19 cellular contexts compared by ENCODE assay signal in genomic region chr3:25037049-25037547, GRCh38.
DNase-seq lines count a peak whose midpoint lies in the region; ATAC-seq, FAIRE-seq and TF ChIP-seq lines count a peak whose summit lies in the region.
"Had no signal": no experiment of that assay in that cellular context is flagged by ENCODE, and none has a peak within 500 bp of the region (broad histone marks: within the 10 kb centered on the region; RNA-seq: fewer than 3 reads in every experiment).

No MANE protein-coding gene starts in this region.

- no peaks in the 10 kb centered on the region for H3K36me3 Mint-ChIP-seq in astrocyte (ENCODE audit: low read depth, unreplicated experiment)
- H3K36me3 Mint-ChIP-seq: activated naive CD8-positive, alpha-beta T cell had no signal

- peak; percentile 62 for FAIRE-seq in astrocyte (lab: Jason Lieb, UNC)
- FAIRE-seq: keratinocyte, urothelium cell line had no signal

- H2AFZ ChIP-seq in GM23248 (peak overlapping the region; percentile 14; the same call in 1 of the 2 replicates), astrocyte (ENCODE audit: low read depth, low read length) (no peak overlapping the region)
- H2AFZ ChIP-seq: GM23338 had no signal

- H3K4me1 ChIP-seq in GM23248 (ENCODE audit: insufficient read depth), result peaks cover 9% of the 10 kb centered on the region; the same call in 1 of the 2 replicates
- peaks cover 25% of the 10 kb centered on the region for H3K4me1 ChIP-seq in astrocyte (ENCODE audit: insufficient read depth, low read length)
- peaks cover 14 to 52% (median 19%) of the 10 kb centered on the region in 3 donors for H3K4me1 ChIP-seq in gastroesophageal sphincter
- H3K4me1 ChIP-seq in thoracic aorta (ENCODE audit: control insufficient read depth in 1 of 2, low read depth in 2 of 2), result peaks cover 30 to 46% of the 10 kb centered on the region in 2 donors
- no peaks in the 10 kb centered on the region for H3K4me1 ChIP-seq in ovary (ENCODE audit: insufficient read depth)
- H3K4me1 ChIP-seq: Peyer's patch had no signal

- no peaks in the 10 kb centered on the region for H3K9me3 Mint-ChIP-seq in astrocyte (ENCODE audit: unreplicated experiment)
- H3K9me3 Mint-ChIP-seq: GM23338 had no signal

- no peaks in the 10 kb centered on the region for H3F3A ChIP-seq in GM23248 (ENCODE audit: insufficient read depth)

- in situ Hi-C loops in GM23248 (cut with MboI), result no loop called here

- H3K27me3 Mint-ChIP-seq in astrocyte (ENCODE audit: low read depth, unreplicated experiment), result no peaks in the 10 kb centered on the region

- H3K4me3 Mint-ChIP-seq in astrocyte (ENCODE audit: unreplicated experiment), result no peak overlapping the region
- H3K4me3 Mint-ChIP-seq: activated naive CD8-positive, alpha-beta T cell; GM23338 had no signal

- H4K20me1 ChIP-seq in GM23248 (ENCODE audit: insufficient read depth) (no peaks in the 10 kb centered on the region), astrocyte (ENCODE audit: insufficient read depth, low read length) (no peaks in the 10 kb centered on the region)

- peak; percentile 22 for ATAC-seq in gastroesophageal sphincter
- ATAC-seq in thoracic aorta (ENCODE audit: insufficient number of reproducible peaks, low FRiP score, low read depth), result no peak
- ATAC-seq: GM23338 had no signal

- TF ChIP-seq CTCF in astrocyte (IDR thresholded peaks at IDR 0.05; ENCODE audit: insufficient read depth, low read depth, low read length) (no peak), gastroesophageal sphincter (IDR thresholded peaks at IDR 0.05) (no peak), thoracic aorta (IDR thresholded peaks at IDR 0.05) (no peak), ovary (IDR thresholded peaks at IDR 0.05) (no peak)

- intact Hi-C loops in ovary (cut with DNase I), result no loop called here

- TF ChIP-seq POLR2A in gastroesophageal sphincter (IDR thresholded peaks at IDR 0.05), result no peak
- TF ChIP-seq POLR2A in ovary (IDR thresholded peaks at IDR 0.05), result no peak

- H3K36me3 ChIP-seq in GM23248 (ENCODE audit: low read depth) (no peaks in the 10 kb centered on the region), astrocyte (ENCODE audit: insufficient read depth, low read length) (no peaks in the 10 kb centered on the region), gastroesophageal sphincter (no peaks in the 10 kb centered on the region), thoracic aorta (no peaks in the 10 kb centered on the region), ovary (no peaks in the 10 kb centered on the region)
- H3K36me3 ChIP-seq: Peyer's patch had no signal

- H3K9me2 ChIP-seq in GM23248 (ENCODE audit: insufficient read depth), result no peaks in the 10 kb centered on the region

- TF ChIP-seq EP300 in gastroesophageal sphincter (IDR thresholded peaks at IDR 0.05) (no peak), ovary (IDR thresholded peaks at IDR 0.05) (no peak)

- WGBS in GM23248 (ENCODE audit: low coverage in 1 of 2, low lambda C conversion rate in 2 of 2, missing lambda C conversion rate in 2 of 2), 2 experiments, result 2 to 7% methylated on average over 6 of the region's 6 CpGs
- WGBS in gastroesophageal sphincter (ENCODE audit: low coverage in 1 of 2), 2 donors, result 1 to 2% methylated on average over 6 of the region's 6 CpGs
- WGBS in ovary, 3 donors, result 14 to 16% (median 14%) methylated on average over 6 of the region's 6 CpGs

- H3K79me2 ChIP-seq in GM23248 (ENCODE audit: insufficient read depth) (no peaks in the 10 kb centered on the region), astrocyte (ENCODE audit: insufficient read depth, low read length) (no peaks in the 10 kb centered on the region)

- no peak overlapping the region for H3K27ac ChIP-seq in GM23248
- peak overlapping the region; percentile 33 for H3K27ac ChIP-seq in astrocyte (ENCODE audit: low read depth, low read length)
- peak overlapping the region; percentile 47 to 70 (median 62) for H3K27ac ChIP-seq in gastroesophageal sphincter
- H3K27ac ChIP-seq in thoracic aorta, result peak overlapping the region; percentile 60 to 63
- no peak overlapping the region for H3K27ac ChIP-seq in ovary
- H3K27ac ChIP-seq: dorsolateral prefrontal cortex, KMS-11, Peyer's patch had no signal

- H3K4me1 Mint-ChIP-seq in astrocyte (ENCODE audit: low read depth, unreplicated experiment), result no peaks in the 10 kb centered on the region
- H3K4me1 Mint-ChIP-seq: GM23338 had no signal

- no peaks in the 10 kb centered on the region for H3K27me3 ChIP-seq in GM23248 (replicated peaks; ENCODE audit: insufficient read depth)
- no peaks in the 10 kb centered on the region for H3K27me3 ChIP-seq in astrocyte (ENCODE audit: insufficient read depth, low read length)
- no peaks in the 10 kb centered on the region for H3K27me3 ChIP-seq in gastroesophageal sphincter
- no peaks in the 10 kb centered on the region for H3K27me3 ChIP-seq in thoracic aorta (replicated peaks; ENCODE audit: insufficient read depth)
- H3K27me3 ChIP-seq in ovary, result no peaks in the 10 kb centered on the region
- H3K27me3 ChIP-seq: Peyer's patch had no signal

- no peak overlapping the region for H3K27ac Mint-ChIP-seq in astrocyte (ENCODE audit: unreplicated experiment)
- H3K27ac Mint-ChIP-seq: activated naive CD8-positive, alpha-beta T cell; GM23338 had no signal

- peak overlapping the region; percentile 40 for H3K4me2 ChIP-seq in GM23248 (ENCODE audit: unreplicated experiment)
- H3K4me2 ChIP-seq in astrocyte (ENCODE audit: low read length), result peak overlapping the region; percentile 65
- H3K4me2 ChIP-seq: GM23338, KMS-11 had no signal

- H3K9me3 ChIP-seq in GM23248 (ENCODE audit: low read depth) (no peaks in the 10 kb centered on the region), astrocyte (ENCODE audit: insufficient read depth, low read depth, low read length) (no peaks in the 10 kb centered on the region), gastroesophageal sphincter (no peaks in the 10 kb centered on the region), thoracic aorta (no peaks in the 10 kb centered on the region), ovary (no peaks in the 10 kb centered on the region)
- H3K9me3 ChIP-seq: Peyer's patch had no signal

- H3K9ac ChIP-seq in GM23248, result no peak overlapping the region
- peak overlapping the region; percentile 15 for H3K9ac ChIP-seq in astrocyte (ENCODE audit: low read length)
- H3K9ac ChIP-seq: KMS-11 had no signal

- H3K4me3 ChIP-seq in GM23248, result no peak overlapping the region
- H3K4me3 ChIP-seq in astrocyte (ENCODE audit: insufficient read depth, low read depth, low read length), result no peak overlapping the region
- no peak overlapping the region for H3K4me3 ChIP-seq in gastroesophageal sphincter
- peak overlapping the region; percentile 13 for H3K4me3 ChIP-seq in thoracic aorta
- no peak overlapping the region for H3K4me3 ChIP-seq in ovary
- H3K4me3 ChIP-seq: dorsolateral prefrontal cortex, GM23338, Peyer's patch had no signal

- peak; percentile 43 for DNase-seq in GM23248
- peak; percentile 68 for DNase-seq in astrocyte (ENCODE audit: low read depth)
- DNase-seq in thoracic aorta (ENCODE audit: low spot score), result no peak
- DNase-seq in GDM1 (lab: John Stamatoyannopoulos, UW), result no peak
- no peak for DNase-seq in T-helper 2 cell
- no peak for DNase-seq in ovary
- DNase-seq: activated CD4-positive, alpha-beta T cell treated with anti-CD3 and anti-CD28 coated beads for 1 hour; activated T-cell treated with anti-CD3 and anti-CD28 coated beads for 4 hours; dorsolateral prefrontal cortex; NCI-H1436 treated with DMSO at 0.1 percent for 48 hours; NCI-H510A treated with DMSO at 0.1 percent for 48 hours; Peyer's patch; stimulated activated CD4-positive, alpha-beta T cell treated with anti-CD3 and anti-CD28 coated beads, Interleukin-4, amount 100 ng/mL, for 24 hours had no signal

Comparison
In these comparisons a context has a peak if more than half of its experiments do, and no peak if none do; other contexts are left out.
1. DNase-seq: peak in GM23248 (single experiment) and astrocyte (single experiment); none in thoracic aorta (single experiment), GDM1 (single experiment), T-helper 2 cell (0 of 5) and ovary (0 of 5).
2. H3K27ac ChIP-seq: peak in astrocyte (single experiment), gastroesophageal sphincter (4 of 4) and thoracic aorta (2 of 2); none in GM23248 (single experiment) and ovary (0 of 2).